In genomic region chr2:147110962-147111361, GRCh38 we compare ENCODE assay signal across 8 cellular contexts.
"Had no signal": no experiment of that assay in that cellular context is flagged by ENCODE, and none has a peak within 500 bp of the region (broad histone marks: within the 10 kb centered on the region; RNA-seq: fewer than 3 reads in every experiment).

No MANE protein-coding gene starts in this region.

- FAIRE-seq: G401.6, GM12891, GM12892, GM18507, GM19239 had no signal

- H3K4me3 ChIP-seq: GM12878 had no signal

- ATAC-seq: GM12878 had no signal

- DNase-seq: GDM1, GF-D8 had no signal
